In the genomic region with DNA sequence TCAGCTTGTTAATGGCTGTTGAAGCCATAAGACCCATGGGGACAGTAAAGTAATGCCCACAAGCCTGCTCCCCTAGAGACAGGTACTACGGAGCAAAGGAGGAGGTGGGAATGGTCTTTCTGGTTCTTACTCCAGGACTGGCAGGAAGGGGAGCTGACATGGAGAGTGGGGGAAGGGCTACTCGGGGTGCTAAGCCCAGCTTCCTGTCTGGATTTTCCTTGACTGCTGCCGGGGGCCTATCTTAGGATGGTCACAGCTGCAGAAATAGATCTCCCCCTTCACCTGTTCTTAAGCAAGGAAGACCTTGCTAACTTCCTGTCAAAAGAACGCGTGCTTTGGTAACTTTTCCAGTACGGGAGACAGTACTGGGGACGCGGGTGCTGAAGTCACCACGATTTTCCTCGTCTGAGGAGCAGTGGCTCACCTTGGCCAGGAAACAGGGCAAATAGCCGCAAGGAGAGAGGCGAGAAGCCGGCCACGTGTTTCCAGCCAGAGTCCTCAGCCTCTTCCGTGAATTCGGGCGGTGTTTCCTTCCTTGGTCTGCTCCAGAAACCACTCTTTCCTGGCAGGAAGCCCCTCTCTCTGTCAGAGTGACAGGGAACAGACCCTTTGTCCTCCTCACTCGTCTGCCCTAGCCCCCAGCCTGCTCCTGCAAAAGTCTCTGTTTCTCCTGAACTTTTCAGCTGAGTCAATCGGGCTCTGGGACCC, we compare ENCODE assay signal across 9 cellular contexts. TPM values are rescaled to one million over a fixed set of nuclear protein-coding genes. Genes with fewer than 3 reads are reported as not detected.
DNase-seq lines count a peak whose midpoint lies in the region; ATAC-seq, FAIRE-seq and TF ChIP-seq lines count a peak whose summit lies in the region.
"Had no signal": no experiment of that assay in that cellular context is flagged by ENCODE, and none has a peak within 500 bp of the region (broad histone marks: within the 10 kb centered on the region; RNA-seq: fewer than 3 reads in every experiment).

No MANE protein-coding gene starts in this region.

- peaks cover 22% of the 10 kb centered on the region for H3K4me1 ChIP-seq in DND-41 (ENCODE audit: insufficient read depth, low read length)

- H3K4me3 ChIP-seq in DND-41 (ENCODE audit: low read depth in 1 of 2, low read length in 2 of 2) = peak overlapping the region in 1 of 2 experiments; percentile 64; a peak in 2 of 4 replicates

- H3K4me1 Mint-ChIP-seq in T-cell = peaks cover 32 to 56% (median 47%) of the 10 kb centered on the region in 3 donors
- H3K4me1 Mint-ChIP-seq in glutamatergic neuron (ENCODE audit: low read depth, unreplicated experiment) = no peaks in the 10 kb centered on the region
- H3K4me1 Mint-ChIP-seq in progenitor cell of endocrine pancreas (ENCODE audit: low read depth) = peaks cover 1% of the 10 kb centered on the region

- in situ Hi-C loops in G401 (cut with HindIII; ENCODE audit: low sequenced_read_pairs) = no loop called here

- H3K79me2 ChIP-seq in DND-41 (ENCODE audit: insufficient read depth, low read length) = no peaks in the 10 kb centered on the region

- no peak overlapping the region; the same call in 1 of the 2 replicates for H3K9ac ChIP-seq in DND-41 (ENCODE audit: low read depth, low read length)

- POLR2A ChIA-PET in T-cell (lab: Charles Lee) = no interaction called here

- H3K4me2 ChIP-seq in DND-41 (ENCODE audit: insufficient read depth, low read length) = peak overlapping the region; percentile 92

- no peak for FAIRE-seq in GM19239 (lab: Jason Lieb, UNC)

- TF ChIP-seq CTCF in DND-41 (IDR thresholded peaks at IDR 0.05; ENCODE audit: borderline replicate concordance, extremely low read depth, low read length, poor library complexity, severe bottlenecking) (no peak), glutamatergic neuron (IDR thresholded peaks at IDR 0.05; ENCODE audit: partially characterized antibody, unreplicated experiment) (no peak), progenitor cell of endocrine pancreas (IDR thresholded peaks at IDR 0.05; ENCODE audit: unreplicated experiment) (no peak)

- H3K36me3 Mint-ChIP-seq in T-cell (no peaks in the 10 kb centered on the region), glutamatergic neuron (ENCODE audit: unreplicated experiment) (no peaks in the 10 kb centered on the region), progenitor cell of endocrine pancreas (ENCODE audit: insufficient read depth) (no peaks in the 10 kb centered on the region)

- H3K4me3 Mint-ChIP-seq in T-cell = peak overlapping the region; percentile 83 to 87 (median 86)
- peak overlapping the region; percentile 81 for H3K4me3 Mint-ChIP-seq in glutamatergic neuron (ENCODE audit: unreplicated experiment)
- peak overlapping the region; percentile 88 for H3K4me3 Mint-ChIP-seq in progenitor cell of endocrine pancreas (ENCODE audit: low read depth)

- H3K9me3 ChIP-seq in DND-41 (ENCODE audit: insufficient read depth, low read length, severe bottlenecking) = no peaks in the 10 kb centered on the region

- H3K9me3 Mint-ChIP-seq in T-cell = no peaks in the 10 kb centered on the region
- H3K9me3 Mint-ChIP-seq in glutamatergic neuron (ENCODE audit: unreplicated experiment) = peaks cover 6% of the 10 kb centered on the region
- no peaks in the 10 kb centered on the region for H3K9me3 Mint-ChIP-seq in progenitor cell of endocrine pancreas (ENCODE audit: low read depth)

- CTCF ChIA-PET in T-cell (lab: Charles Lee) = interaction anchor here (0.6 to 2.0 kb wide), 4 partner anchors 10 to 28 kb away, joined by 4 to 7 read pairs (median 6); a partner anchor contains a TSS

- H2AFZ ChIP-seq in DND-41 (ENCODE audit: low read depth, low read length) = no peak overlapping the region

- peaks cover 4% of the 10 kb centered on the region for H3K36me3 ChIP-seq in DND-41 (ENCODE audit: insufficient read depth, low read length)

- peaks cover 1% of the 10 kb centered on the region for H3K27me3 ChIP-seq in DND-41 (ENCODE audit: insufficient read depth, low read length, poor library complexity)

- no peaks in the 10 kb centered on the region for H4K20me1 ChIP-seq in DND-41 (ENCODE audit: insufficient read depth, low read length)

- DNase-seq in DND-41 (no peak), T-cell (peak in 2 of 34 experiments; percentile 12 to 22), glutamatergic neuron (no peak), progenitor cell of endocrine pancreas (ENCODE audit: low spot score, unreplicated experiment) (no peak), GM19239 (ENCODE audit: insufficient read length, low spot score) (no peak), G401 (ENCODE audit: low spot score) (no peak)
- DNase-seq: NCI-H1417 treated with DMSO at 0.1 percent for 48 hours had no signal

- H3K27ac Mint-ChIP-seq in T-cell (peak overlapping the region; percentile 48 to 57), glutamatergic neuron (ENCODE audit: unreplicated experiment) (no peak overlapping the region), progenitor cell of endocrine pancreas (no peak overlapping the region)

- no peak overlapping the region for H3K27ac ChIP-seq in DND-41 (ENCODE audit: low read length)

- ATAC-seq in DND-41 (ENCODE audit: insufficient read depth, low read depth) = no peak
- no peak for ATAC-seq in T-cell (replicated peaks in 1 of 4)
- no peak for ATAC-seq in GM19467 (IDR thresholded peaks at IDR 0.05; ENCODE audit: unreplicated experiment)
- no peak for ATAC-seq in HG03354 (IDR thresholded peaks at IDR 0.05; ENCODE audit: poor library complexity, severe bottlenecking, unreplicated experiment)

- H3K27me3 Mint-ChIP-seq in T-cell (no peaks in the 10 kb centered on the region), glutamatergic neuron (ENCODE audit: unreplicated experiment) (peaks cover 17% of the 10 kb centered on the region), progenitor cell of endocrine pancreas (peaks cover 50% of the 10 kb centered on the region)

RNA-seq across cellular contexts. Expression of a gene that starts 0.7 kb away (rescaled TPM):
- total RNA-seq in T-cell = 1 to 10 TPM in 3 of 5 donors, under 1 TPM in 2; 0.50 to 1.9 (median 1.1) TPM
- total RNA-seq in glutamatergic neuron (ENCODE audit: unreplicated experiment) = not detected
- total RNA-seq in progenitor cell of endocrine pancreas = 2.8 and 3.7 TPM in 2 replicates
- 1.1 and 3.1 TPM in 2 replicates for total RNA-seq in G401 (2014; rRNA removed; shearing (Covaris generic))

RNA-seq across cellular contexts. Expression of a gene that starts 22.9 kb away (rescaled TPM):
- 100 to 1,000 TPM in 3 of 5 donors, 10 to 100 TPM in 2; 69.6 to 132 (median 116) TPM for total RNA-seq in T-cell
- total RNA-seq in glutamatergic neuron (ENCODE audit: unreplicated experiment) = not detected
- 0.72 and 0.91 TPM in 2 replicates for total RNA-seq in progenitor cell of endocrine pancreas
- total RNA-seq in G401 (2014; rRNA removed; shearing (Covaris generic)) = not detected in 2 replicates

RNA-seq across cellular contexts. Expression of a gene that starts 24.8 kb away (rescaled TPM):
- under 1 TPM in 3 of 5 donors, not detected in 2; 0.13 to 0.18 (median 0.13) TPM for total RNA-seq in T-cell
- 7.9 TPM for total RNA-seq in glutamatergic neuron (ENCODE audit: unreplicated experiment)
- total RNA-seq in progenitor cell of endocrine pancreas = 0.10 and 0.55 TPM in 2 replicates
- total RNA-seq in G401 (2014; rRNA removed; shearing (Covaris generic)) = not detected in 2 replicates

Comparison
In these comparisons a context has a peak if more than half of its experiments do, and no peak if none do; other contexts are left out.
1. H3K27ac Mint-ChIP-seq: peak in T-cell (2 of 2); none in glutamatergic neuron (single experiment) and progenitor cell of endocrine pancreas (single experiment).
2. RNA of a gene that starts 22.9 kb away (total RNA-seq): 69.6 to 132 TPM in T-cell; 0.72 to 0.91 TPM in progenitor cell of endocrine pancreas, not detected in glutamatergic neuron (single experiment) and not detected in G401; every median in the first group is over 10 times any median in the second.
3. Peak in every context shown above with its lines, with median percentiles within 50 percentile points of each other: H3K4me3 Mint-ChIP-seq.